In genomic region chr14:31583043-31583442, GRCh38 we compare ENCODE assay signal across 21 cellular contexts. TPM values are rescaled to one million over a fixed set of nuclear protein-coding genes. Genes with fewer than 3 reads are reported as not detected.
DNase-seq lines count a peak whose midpoint lies in the region; ATAC-seq and TF ChIP-seq lines count a peak whose summit lies in the region.
"Had no signal": no experiment of that assay in that cellular context is flagged by ENCODE, and none has a peak within 500 bp of the region (broad histone marks: within the 10 kb centered on the region; RNA-seq: fewer than 3 reads in every experiment).

No MANE protein-coding gene starts in this region.

- no peak for ATAC-seq in activated T-cell treated with anti-CD3 and anti-CD28 coated beads, Interleukin-2, amount 50 U/mL, for 72 hours (replicated peaks in 1 of 2)
- no peak for ATAC-seq in HG03378 (IDR thresholded peaks at IDR 0.05; ENCODE audit: unreplicated experiment)
- ATAC-seq: GM12878, Panc1 had no signal

- WGBS in SK-N-SH (ENCODE audit: low lambda C conversion rate): 41% methylated on average over 3 of the region's 3 CpGs
- WGBS in smooth muscle cell (ENCODE audit: low lambda C conversion rate): 88% methylated on average over 3 of the region's 3 CpGs

- H3K27me3 ChIP-seq in SK-N-SH (ENCODE audit: insufficient read depth): no peaks in the 10 kb centered on the region
- no peaks in the 10 kb centered on the region for H3K27me3 ChIP-seq in smooth muscle cell (ENCODE audit: low read depth)

- H2AFZ ChIP-seq in SK-N-SH (ENCODE audit: low read depth): no peak overlapping the region
- H2AFZ ChIP-seq in smooth muscle cell (ENCODE audit: low read depth): no peak overlapping the region

- peaks cover 0 to 3% of the 10 kb centered on the region in 2 donors for H3K36me3 Mint-ChIP-seq in activated T-cell treated with anti-CD3 and anti-CD28 coated beads, Interleukin-2, amount 50 U/mL, for 72 hours (ENCODE audit: insufficient read depth in 2 of 2)

- no peaks in the 10 kb centered on the region for H3K79me2 ChIP-seq in SK-N-SH (ENCODE audit: insufficient read depth)
- no peaks in the 10 kb centered on the region for H3K79me2 ChIP-seq in smooth muscle cell (ENCODE audit: low read depth)

- no peak overlapping the region for H3K4me3 Mint-ChIP-seq in activated T-cell treated with anti-CD3 and anti-CD28 coated beads, Interleukin-2, amount 50 U/mL, for 72 hours
- H3K4me3 Mint-ChIP-seq: CD4-positive, CD25-positive, alpha-beta regulatory T cell; IgD-negative memory B cell had no signal

- DNase-seq in SK-N-SH: peak; percentile 7
- DNase-seq in amniotic epithelial cell (ENCODE audit: low read depth): peak; percentile 46
- DNase-seq in left kidney (ENCODE audit: low read depth, low spot score): peak; percentile 57
- DNase-seq in smooth muscle cell (lab: John Stamatoyannopoulos, UW; ENCODE audit: unreplicated experiment): no peak
- no peak for DNase-seq in SKM-1 treated with dmso at 0.1 percent for 144 hours (lab: John Stamatoyannopoulos, UW; ENCODE audit: unreplicated experiment)
- DNase-seq in activated T-cell treated with anti-CD3 and anti-CD28 coated beads, Interleukin-2, amount 50 U/mL, for 72 hours: no peak
- no peak for DNase-seq in islet precursor cell
- DNase-seq: CD4-positive, CD25-positive, alpha-beta regulatory T cell; DMS79 treated with DMSO at 0.1 percent for 48 hours; NCI-H1048; NCI-H1417 treated with DMSO at 0.1 percent for 48 hours; NCI-H187; NCI-H2107; NCI-H226; NCI-H510A treated with DMSO at 0.1 percent for 48 hours; NCI-H774; NK-92 treated with Interleukin-12 subunit alpha and Interleukin-12 subunit beta, amount 100 ng/mL, for 24 hours had no signal

- CTCF ChIA-PET in SK-N-SH (lab: Yijun Ruan, JAX): interaction anchor here (0.9 kb wide), 1 partner anchor 188 kb away, joined by 3 read pairs; no protein-coding TSS in a partner anchor

- H3K36me3 ChIP-seq in SK-N-SH (replicated peaks in 1 of 2; ENCODE audit: control insufficient read depth in 1 of 2, insufficient read depth in 2 of 2, low read length in 1 of 2): no peaks in the 10 kb centered on the region
- no peaks in the 10 kb centered on the region for H3K36me3 ChIP-seq in smooth muscle cell (ENCODE audit: low read depth)

- H4K20me1 ChIP-seq in SK-N-SH (ENCODE audit: insufficient read depth) (no peaks in the 10 kb centered on the region), smooth muscle cell (ENCODE audit: low read depth) (no peaks in the 10 kb centered on the region)

- H3F3A ChIP-seq in SK-N-SH (replicated peaks; ENCODE audit: insufficient read depth): no peaks in the 10 kb centered on the region
- H3F3A ChIP-seq in smooth muscle cell (ENCODE audit: low read depth): no peaks in the 10 kb centered on the region

- H3K9me3 Mint-ChIP-seq in activated T-cell treated with anti-CD3 and anti-CD28 coated beads, Interleukin-2, amount 50 U/mL, for 72 hours: no peaks in the 10 kb centered on the region

- H3K4me2 ChIP-seq in SK-N-SH (no peak overlapping the region), smooth muscle cell (peak overlapping the region; percentile 50)

- TF ChIP-seq CTCF in SK-N-SH (IDR thresholded peaks at IDR 0.05): no peak
- TF ChIP-seq CTCF in smooth muscle cell (IDR thresholded peaks at IDR 0.05; ENCODE audit: borderline replicate concordance, insufficient read depth, poor library complexity, severe bottlenecking): no peak

- H3K9ac ChIP-seq in SK-N-SH: no peak overlapping the region
- no peak overlapping the region for H3K9ac ChIP-seq in smooth muscle cell (ENCODE audit: low read depth)

- no peak for TF ChIP-seq RAD21 in SK-N-SH (IDR thresholded peaks at IDR 0.05; ENCODE audit: low read length)

- POLR2A ChIA-PET in SK-N-SH (lab: Yijun Ruan, JAX): no interaction called here

- H3K27ac ChIP-seq in SK-N-SH (ENCODE audit: low read depth in 2 of 2, low read length in 1 of 2): peak overlapping the region in 1 of 2 experiments; percentile 34; a peak in 2 of 4 replicates
- peak overlapping the region; percentile 33 for H3K27ac ChIP-seq in smooth muscle cell (ENCODE audit: low read depth)

- H3K27me3 Mint-ChIP-seq in activated T-cell treated with anti-CD3 and anti-CD28 coated beads, Interleukin-2, amount 50 U/mL, for 72 hours (ENCODE audit: low read depth): no peaks in the 10 kb centered on the region
- H3K27me3 Mint-ChIP-seq: CD4-positive, CD25-positive, alpha-beta regulatory T cell; IgD-negative memory B cell had no signal

- H3K4me1 ChIP-seq in SK-N-SH (ENCODE audit: control insufficient read depth in 1 of 2, insufficient read depth in 2 of 2, low read depth in 1 of 2, low read length in 1 of 2) (peaks cover 3 to 4% of the 10 kb centered on the region in 2 experiments; a peak in 2 of 4 replicates), smooth muscle cell (ENCODE audit: low read depth) (peaks cover 22% of the 10 kb centered on the region)

- H3K9me2 ChIP-seq in SK-N-SH: no peaks in the 10 kb centered on the region

- H3K4me1 Mint-ChIP-seq in activated T-cell treated with anti-CD3 and anti-CD28 coated beads, Interleukin-2, amount 50 U/mL, for 72 hours (ENCODE audit: low read depth): peaks cover 9% of the 10 kb centered on the region

- no peak overlapping the region for H3K27ac Mint-ChIP-seq in activated T-cell treated with anti-CD3 and anti-CD28 coated beads, Interleukin-2, amount 50 U/mL, for 72 hours
- H3K27ac Mint-ChIP-seq: CD4-positive, CD25-positive, alpha-beta regulatory T cell; IgD-negative memory B cell had no signal

- H3K4me3 ChIP-seq in SK-N-SH (ENCODE audit: low read depth in 2 of 2, low read length in 1 of 2) (no peak overlapping the region), smooth muscle cell (no peak overlapping the region)
- H3K4me3 ChIP-seq: GM12878 had no signal

- H3K9me3 ChIP-seq in SK-N-SH (no peaks in the 10 kb centered on the region), smooth muscle cell (replicated peaks; ENCODE audit: low read depth) (no peaks in the 10 kb centered on the region)

- no peak for TF ChIP-seq EP300 in SK-N-SH (IDR thresholded peaks at IDR 0.05; ENCODE audit: borderline replicate concordance in 1 of 2, low read depth in 1 of 2, low read length in 1 of 2)

TF ChIP-seq in SK-N-SH, 30 proteins besides CTCF, POLR2A, EP300 and RAD21:
- no peak for TF ChIP-seq TEAD4 (IDR thresholded peaks at IDR 0.05; ENCODE audit: borderline replicate concordance, insufficient read depth)
- TF ChIP-seq REST (IDR thresholded peaks at IDR 0.05; ENCODE audit: low read depth, low read length): no peak
- no peak for TF ChIP-seq ZBTB33 (IDR thresholded peaks at IDR 0.05; ENCODE audit: borderline replicate concordance, low read depth)
- no peak for TF ChIP-seq FOSL2 (IDR thresholded peaks at IDR 0.05; ENCODE audit: borderline replicate concordance, low read depth)
- no peak for TF ChIP-seq CHD2 (IDR thresholded peaks at IDR 0.05; ENCODE audit: low read length, partially characterized antibody)
- no peak for TF ChIP-seq SIN3A (IDR thresholded peaks at IDR 0.05; ENCODE audit: borderline replicate concordance, low read depth, low read length)
- no peak for TF ChIP-seq EZH2phosphoT487 (IDR thresholded peaks at IDR 0.05; ENCODE audit: borderline replicate concordance, low read depth)
- TF ChIP-seq JUND (IDR thresholded peaks at IDR 0.05): no peak
- TF ChIP-seq RFX5 (IDR thresholded peaks at IDR 0.05; ENCODE audit: low read length): no peak
- TF ChIP-seq GATA2 (CRISPR knock-in tag; IDR thresholded peaks at IDR 0.05): no peak

RNA-seq across cellular contexts. Expression of gene NUBPL, which starts 21.8 kb away (rescaled TPM):
- 4.0 and 5.1 TPM in 2 replicates for polyA plus RNA-seq in SK-N-SH (2012; rRNA removed)
- 6.3 and 7.2 TPM in 2 replicates for polyA plus RNA-seq in SK-N-SH (2012; cell fraction: cytosol; rRNA removed)
- polyA plus RNA-seq in SK-N-SH (2012; cell fraction: nucleus; rRNA removed): 2.5 and 4.1 TPM in 2 replicates
- 9.1 and 11.5 TPM in 2 replicates for total RNA-seq in smooth muscle cell
- polyA plus RNA-seq in smooth muscle cell: 11.7 and 15.1 TPM in 2 replicates
- total RNA-seq in activated T-cell treated with anti-CD3 and anti-CD28 coated beads, Interleukin-2, amount 50 U/mL, for 72 hours: 1 to 10 TPM; 7.7 to 9.4 TPM

Comparison
In these comparisons a context has a peak if more than half of its experiments do, and no peak if none do; other contexts are left out.
1. DNase-seq: peak in SK-N-SH (single experiment), amniotic epithelial cell (single experiment) and left kidney (single experiment); none in smooth muscle cell (single experiment), SKM-1 treated with dmso at 0.1 percent for 144 hours (single experiment), activated T-cell treated with anti-CD3 and anti-CD28 coated beads, Interleukin-2, amount 50 U/mL, for 72 hours (0 of 2) and islet precursor cell (single experiment).